Comparison of ENCODE assay signal across 27 cellular contexts in the genomic region with DNA sequence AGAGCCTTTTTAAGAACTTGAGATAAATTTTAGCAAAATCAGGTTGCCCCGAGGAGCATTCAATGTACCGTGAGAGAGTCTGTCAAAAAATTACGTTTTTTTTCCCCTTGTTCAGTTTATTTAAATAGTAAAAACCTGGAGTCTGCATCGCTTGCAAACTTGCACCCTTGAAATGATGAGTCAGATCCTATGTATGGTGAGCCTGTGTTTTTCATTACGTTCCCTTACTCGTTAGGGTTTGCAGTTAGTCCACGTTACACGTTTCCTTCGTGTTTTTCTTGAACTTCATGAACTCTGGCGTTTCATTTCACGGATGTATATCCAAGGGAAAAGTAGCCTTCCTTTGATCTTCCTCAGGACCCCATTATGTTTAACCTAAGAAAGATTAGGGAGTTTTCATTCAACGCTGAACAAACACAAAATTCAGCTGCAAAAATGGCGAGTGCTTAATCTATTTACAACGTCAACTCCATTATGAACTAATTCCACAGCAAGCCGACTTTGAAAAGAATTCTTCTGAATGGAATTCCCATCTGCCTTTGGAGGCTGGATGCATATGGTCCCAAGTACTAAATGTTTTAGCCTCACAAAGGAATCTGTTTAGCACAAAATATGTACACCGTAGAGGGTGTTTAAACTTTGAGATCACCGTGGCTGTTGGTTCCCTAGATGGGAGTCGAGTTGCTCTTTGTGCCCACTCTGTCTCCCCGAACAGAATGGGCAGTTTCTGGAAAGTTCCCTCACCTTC.
DNase-seq lines count a peak whose midpoint lies in the region; TF ChIP-seq lines count a peak whose summit lies in the region.
"Had no signal": no experiment of that assay in that cellular context is flagged by ENCODE, and none has a peak within 500 bp of the region (broad histone marks: within the 10 kb centered on the region; RNA-seq: fewer than 3 reads in every experiment).

No MANE protein-coding gene starts in this region.

- H3K4ac ChIP-seq in trophoblast cell (ENCODE audit: low read depth, low read length), result no peak overlapping the region

- H3K4me2 ChIP-seq in trophoblast cell (ENCODE audit: low read length), result no peak overlapping the region

- no peak overlapping the region for H2BK120ac ChIP-seq in trophoblast cell (ENCODE audit: insufficient read depth, low read length, poor library complexity)

- H3K9ac ChIP-seq in adipocyte (ENCODE audit: low read length) (no peak overlapping the region), trophoblast cell (ENCODE audit: low read length) (no peak overlapping the region)

- no peak overlapping the region for H4K8ac ChIP-seq in trophoblast cell (ENCODE audit: low read depth, low read length)

- H2AK5ac ChIP-seq in trophoblast cell (ENCODE audit: low read length), result no peak overlapping the region

- no peak overlapping the region for H2AFZ ChIP-seq in trophoblast cell (ENCODE audit: insufficient read depth, low read length, poor library complexity)

- no peaks in the 10 kb centered on the region for H3K79me1 ChIP-seq in trophoblast cell (ENCODE audit: low read length)

- no peak overlapping the region for H2BK5ac ChIP-seq in trophoblast cell (ENCODE audit: low read depth, low read length, poor library complexity)

- in situ Hi-C loops in brain microvascular endothelial cell (cut with HindIII; ENCODE audit: low pct_ligation_motif_present, low sequenced_read_pairs), result loop anchor here (25.0 kb wide), 1 partner anchor 187 kb away; no protein-coding TSS in a partner anchor

- H3K4me1 ChIP-seq in adipocyte (ENCODE audit: control insufficient read depth, insufficient read depth, low read length) (no peaks in the 10 kb centered on the region), trophoblast cell (ENCODE audit: control insufficient read depth in 1 of 2, insufficient read depth in 2 of 2, low read length in 2 of 2) (peaks cover 3 to 4% of the 10 kb centered on the region in 2 experiments)
- H3K4me1 ChIP-seq: heart right ventricle, right atrium auricular region, uterus had no signal

- no peak overlapping the region for H3K14ac ChIP-seq in trophoblast cell (ENCODE audit: low read length)

- no peak overlapping the region for H3K27ac ChIP-seq in trophoblast cell (ENCODE audit: low read depth, low read length)
- no peak overlapping the region for H3K27ac ChIP-seq in brain microvascular endothelial cell
- H3K27ac ChIP-seq: heart right ventricle, right atrium auricular region, uterus, VCaP had no signal

- no CpG with 5 or more reads among the region's 19 CpGs for WGBS in trophoblast cell (ENCODE audit: extremely low coverage, insufficient coverage, insufficient read length)

- no peak overlapping the region for H4K91ac ChIP-seq in trophoblast cell (ENCODE audit: low read depth, low read length)

- H3K36me3 ChIP-seq in adipocyte (ENCODE audit: control insufficient read depth, insufficient read depth, low read length, severe bottlenecking), result peaks cover 14% of the 10 kb centered on the region
- H3K36me3 ChIP-seq in trophoblast cell (ENCODE audit: control insufficient read depth in 1 of 2, insufficient read depth in 2 of 2, low read length in 2 of 2), result peaks cover 0 to 4% of the 10 kb centered on the region in 2 experiments
- peaks cover 7% of the 10 kb centered on the region for H3K36me3 ChIP-seq in brain microvascular endothelial cell (replicated peaks)
- H3K36me3 ChIP-seq: right atrium auricular region, uterus had no signal

- no peaks in the 10 kb centered on the region for H3K27me3 ChIP-seq in adipocyte (replicated peaks; ENCODE audit: control insufficient read depth, insufficient read depth, low read length)
- H3K27me3 ChIP-seq in trophoblast cell (ENCODE audit: insufficient read depth, low read length), result no peaks in the 10 kb centered on the region
- H3K27me3 ChIP-seq in brain microvascular endothelial cell (replicated peaks), result no peaks in the 10 kb centered on the region
- H3K27me3 ChIP-seq: heart right ventricle, right atrium auricular region, uterus had no signal

- no peak overlapping the region for H3K4me3 ChIP-seq in adipocyte (ENCODE audit: low read length)
- H3K4me3 ChIP-seq in trophoblast cell (ENCODE audit: low read depth, low read length), result no peak overlapping the region
- no peak overlapping the region for H3K4me3 ChIP-seq in brain microvascular endothelial cell (ENCODE audit: low read depth, low read length)
- H3K4me3 ChIP-seq: GM12878, heart right ventricle, mucosa of descending colon, right atrium auricular region, uterus had no signal

- peak overlapping the region; percentile 28 for H2BK12ac ChIP-seq in trophoblast cell (ENCODE audit: low read length)

- DNase-seq in EH (ENCODE audit: low read depth), result peak; percentile 79
- peak; percentile 76 for DNase-seq in adipocyte (ENCODE audit: low read depth)
- DNase-seq in fibroblast of peridontal ligament (ENCODE audit: extremely low read depth), result peak; percentile 42
- DNase-seq in trophoblast cell, result peak in 1 of 2 donors; percentile 29
- no peak for DNase-seq in activated T-cell treated with anti-CD3 and anti-CD28 coated beads for 4 hours
- no peak for DNase-seq in brain microvascular endothelial cell
- no peak for DNase-seq in stimulated activated CD4-positive, alpha-beta T cell treated with anti-CD3 and anti-CD28 coated beads, Interleukin-12 subunit alpha, Interleukin-12 subunit beta, amount 100 ng/mL, for 4 hours
- DNase-seq in SHP77 treated with DMSO at 0.1 percent for 48 hours (lab: John Stamatoyannopoulos, UW), result no peak
- DNase-seq: activated CD4-positive, alpha-beta T cell treated with anti-CD3 and anti-CD28 coated beads, Interleukin-2, amount 50 U/mL, for 4 hours; activated CD8-positive, alpha-beta memory T cell treated with anti-CD3 and anti-CD28 coated beads, Interleukin-2, amount 50 U/mL, for 48 hours; activated gamma-delta T cell; caudate nucleus; CD4-positive, CD25-positive, alpha-beta regulatory T cell; DMS153; heart right ventricle; left ventricle myocardium superior; mucosa of descending colon; MV-4-11; NCI-H2029 treated with DMSO at 0.1 percent for 48 hours; occipital lobe; stimulated activated CD4-positive, alpha-beta T cell treated with anti-CD3 and anti-CD28 coated beads, Interleukin-15, amount 100 ng/mL, for 24 hours; substantia nigra; T-helper 2 cell; uterus had no signal

- H3K79me2 ChIP-seq in trophoblast cell (ENCODE audit: control insufficient read depth, insufficient read depth, low read length, poor library complexity), result no peaks in the 10 kb centered on the region

- H3K23ac ChIP-seq in trophoblast cell (ENCODE audit: low read length), result peak overlapping the region; percentile 27

- H4K12ac ChIP-seq in trophoblast cell (ENCODE audit: low read depth, low read length), result no peak overlapping the region

- H3K9me3 ChIP-seq in adipocyte (ENCODE audit: control insufficient read depth, low read length), result no peaks in the 10 kb centered on the region
- H3K9me3 ChIP-seq in trophoblast cell (ENCODE audit: insufficient read depth, low read depth, low read length), result peaks cover 2% of the 10 kb centered on the region
- H3K9me3 ChIP-seq: heart right ventricle, mucosa of descending colon, right atrium auricular region, uterus had no signal

- no peak for TF ChIP-seq CTCF in brain microvascular endothelial cell (IDR thresholded peaks at IDR 0.05; ENCODE audit: low read depth, low read length, missing control alignments)

- H3K18ac ChIP-seq in trophoblast cell (ENCODE audit: low read length), result no peak overlapping the region

Comparison
In these comparisons a context has a peak if more than half of its experiments do, and no peak if none do; other contexts are left out.
1. DNase-seq: peak in EH (single experiment), adipocyte (single experiment) and fibroblast of peridontal ligament (single experiment); none in activated T-cell treated with anti-CD3 and anti-CD28 coated beads for 4 hours (single experiment), brain microvascular endothelial cell (single experiment), stimulated activated CD4-positive, alpha-beta T cell treated with anti-CD3 and anti-CD28 coated beads, Interleukin-12 subunit alpha, Interleukin-12 subunit beta, amount 100 ng/mL, for 4 hours (single experiment) and SHP77 treated with DMSO at 0.1 percent for 48 hours (single experiment).